In genomic region chr1:198155253-198155652, GRCh38 we compare ENCODE assay signal across 14 cellular contexts. TPM values are rescaled to one million over a fixed set of nuclear protein-coding genes. Genes with fewer than 3 reads are reported as not detected.
DNase-seq lines count a peak whose midpoint lies in the region; ATAC-seq, FAIRE-seq and TF ChIP-seq lines count a peak whose summit lies in the region.
"Had no signal": no experiment of that assay in that cellular context is flagged by ENCODE, and none has a peak within 500 bp of the region (broad histone marks: within the 10 kb centered on the region; RNA-seq: fewer than 3 reads in every experiment).

No MANE protein-coding gene starts in this region.

- H2AK5ac ChIP-seq in IMR-90 (ENCODE audit: low read depth, low read length) = peak overlapping the region; percentile 65

- peaks cover 0 to 18% of the 10 kb centered on the region in 2 experiments; a peak in 2 of 4 replicates for H3K79me1 ChIP-seq in IMR-90 (ENCODE audit: low read depth in 1 of 2, low read length in 2 of 2)

- no peak for TF ChIP-seq CTCF in CD4-positive, alpha-beta T cell (IDR thresholded peaks at IDR 0.05)
- TF ChIP-seq CTCF in IMR-90 (conservative IDR thresholded peaks at IDR 0.05; ENCODE audit: low read depth, low read length) (no peak), astrocyte of the spinal cord (IDR thresholded peaks at IDR 0.05; ENCODE audit: low read depth, low read length) (no peak), pancreas (IDR thresholded peaks at IDR 0.05) (no peak), uterus (IDR thresholded peaks at IDR 0.05) (no peak)

- intact Hi-C loops in CD4-positive, alpha-beta T cell (cut with DNase I, micrococcal nuclease) = loop anchor here (5.0 to 10.0 kb wide), 5 partner anchors 102 to 527 kb away; partner anchors contain the start of genes C1orf53 (in 1 of the 2) and DENND1B (in 1 of the 2)
- intact Hi-C loops in IMR-90 (cut with micrococcal nuclease) = loop anchor here (5.0 kb wide), 3 partner anchors 102 to 238 kb away; partner anchors contain the start of gene LHX9
- intact Hi-C loops in pancreas (cut with DNase I) = no loop called here
- intact Hi-C loops in uterus (cut with DNase I; ENCODE audit: low total_unique reads) = no loop called here

- no peak overlapping the region for H2AK9ac ChIP-seq in IMR-90 (replicated peaks; ENCODE audit: low read depth, low read length, poor library complexity)

- H3K18ac ChIP-seq in IMR-90 (ENCODE audit: low read depth, low read length) = no peak overlapping the region; the same call in 1 of the 2 replicates

- FAIRE-seq in pancreas (lab: Jason Lieb, UNC) = no peak

- dilution Hi-C loops in IMR-90 (cut with HindIII; ENCODE audit: low sequenced_read_pairs, unreplicated experiment) = no loop called here

- no peak overlapping the region for H4K5ac ChIP-seq in IMR-90 (ENCODE audit: low read depth, low read length)

- TF ChIP-seq RAD21 in IMR-90 (IDR thresholded peaks at IDR 0.05; ENCODE audit: low read length) = no peak

- 0 out of 2 replicates have a peak overlapping the region, but pooled peaks have one; percentile 14 for H4K91ac ChIP-seq in IMR-90 (ENCODE audit: insufficient read depth, low read depth, low read length)

- H3K9me1 ChIP-seq in IMR-90 (ENCODE audit: insufficient read depth, low read length) = no peaks in the 10 kb centered on the region

- DNase-seq in CD4-positive, alpha-beta T cell = no peak
- peak; percentile 71 for DNase-seq in IMR-90
- DNase-seq in astrocyte of the spinal cord (ENCODE audit: low read depth, low spot score) = peak; percentile 87
- no peak for DNase-seq in pancreas
- no peak for DNase-seq in uterus
- DNase-seq: anterior cingulate cortex; CD8-positive, alpha-beta memory T cell; NCI-H1417 treated with DMSO at 0.1 percent for 48 hours; occipital lobe had no signal

- H2BK120ac ChIP-seq in IMR-90 (ENCODE audit: low read depth, low read length) = peak overlapping the region; percentile 10; the same call in 1 of the 2 replicates

- no TSS peak for BruUV-seq in IMR-90 (replicated peaks; lab: Mats Ljungman, UMichigan)

- no peak for ATAC-seq in CD4-positive, alpha-beta T cell (ENCODE audit: poor library complexity)
- ATAC-seq in IMR-90 (ENCODE audit: low read depth) (no peak), GM21360 (IDR thresholded peaks at IDR 0.05; ENCODE audit: unreplicated experiment) (no peak), pancreas (no peak), HG03039 (IDR thresholded peaks at IDR 0.05; ENCODE audit: unreplicated experiment) (no peak)
- ATAC-seq: gastroesophageal sphincter, left colon had no signal

- H4K20me1 ChIP-seq in IMR-90 (ENCODE audit: insufficient read depth, low read length) = no peaks in the 10 kb centered on the region

- no peak overlapping the region for H3K56ac ChIP-seq in IMR-90 (ENCODE audit: extremely low read depth, insufficient read depth, low read length)

- no peak overlapping the region for H2BK5ac ChIP-seq in IMR-90 (ENCODE audit: low read depth, low read length, poor library complexity, severe bottlenecking)

- no peak overlapping the region for H3K4me3 ChIP-seq in IMR-90 (ENCODE audit: insufficient read depth, low read depth, low read length)
- H3K4me3 ChIP-seq in astrocyte of the spinal cord (ENCODE audit: low read depth, low read length) = no peak overlapping the region
- no peak overlapping the region for H3K4me3 ChIP-seq in mesodermal cell (ENCODE audit: extremely low read depth, insufficient read depth, low read length, poor library complexity, severe bottlenecking)
- H3K4me3 ChIP-seq in pancreas = no peak overlapping the region
- H3K4me3 ChIP-seq in uterus = no peak overlapping the region
- H3K4me3 ChIP-seq: gastroesophageal sphincter had no signal

- POLR2A ChIA-PET in CD4-positive, alpha-beta T cell (lab: Charles Lee) = interaction anchor here (7.4 kb wide), 1 partner anchor 18 kb away, joined by 160 read pairs; no protein-coding TSS in a partner anchor
- POLR2A ChIA-PET in IMR-90 (lab: Charles Lee; ENCODE audit: unreplicated experiment) = interaction anchor here (0.6 kb wide), 1 partner anchor 313 kb away, joined by 6 read pairs; no protein-coding TSS in a partner anchor

- TF ChIP-seq POLR2A in IMR-90 (IDR thresholded peaks at IDR 0.05; ENCODE audit: low read depth, low read length) (no peak), uterus (IDR thresholded peaks at IDR 0.05) (no peak)

- no peaks in the 10 kb centered on the region for H3K9me3 Mint-ChIP-seq in CD4-positive, alpha-beta T cell

- H2AFZ ChIP-seq in IMR-90 (replicated peaks; ENCODE audit: low read length, poor library complexity) = no peak overlapping the region

- H3K9ac ChIP-seq in IMR-90 (ENCODE audit: low read depth, low read length) = no peak overlapping the region

- no peak overlapping the region for H3K27ac Mint-ChIP-seq in CD4-positive, alpha-beta T cell

- peaks cover 3% of the 10 kb centered on the region; the same call in 1 of the 2 replicates for H3K4me1 ChIP-seq in IMR-90 (ENCODE audit: control insufficient read depth, insufficient read depth, low read length)
- peaks cover 20% of the 10 kb centered on the region for H3K4me1 ChIP-seq in mesodermal cell (ENCODE audit: control insufficient read depth, insufficient read depth, low read length, poor library complexity, severe bottlenecking)
- H3K4me1 ChIP-seq in pancreas = peaks cover 0 to 10% (median 6%) of the 10 kb centered on the region in 3 donors
- H3K4me1 ChIP-seq in uterus = peaks cover 0 to 5% of the 10 kb centered on the region in 2 donors

- H3K14ac ChIP-seq in IMR-90 (replicated peaks; ENCODE audit: low read depth, low read length) = no peak overlapping the region

- H3K4ac ChIP-seq in IMR-90 (ENCODE audit: low read depth, low read length) = peak overlapping the region; percentile 49; the same call in 1 of the 2 replicates

- peaks cover 34% of the 10 kb centered on the region for H3K4me1 Mint-ChIP-seq in CD4-positive, alpha-beta T cell (ENCODE audit: low read depth)

- H3K4me3 Mint-ChIP-seq in CD4-positive, alpha-beta T cell = peak overlapping the region; percentile 51

- H3K36me3 ChIP-seq in IMR-90 (ENCODE audit: control insufficient read depth, insufficient read depth, low read length) (no peaks in the 10 kb centered on the region), mesodermal cell (ENCODE audit: control insufficient read depth, insufficient read depth, low read length) (no peaks in the 10 kb centered on the region), pancreas (no peaks in the 10 kb centered on the region), uterus (peaks cover 0 to 2% of the 10 kb centered on the region in 2 donors)
- H3K36me3 ChIP-seq: gastroesophageal sphincter had no signal

- in situ Hi-C loops in IMR-90 (cut with MboI; ENCODE audit: low sequenced_read_pairs) (no loop called here), astrocyte of the spinal cord (cut with HindIII; ENCODE audit: low sequenced_read_pairs) (no loop called here)

- no peaks in the 10 kb centered on the region for H3K27me3 Mint-ChIP-seq in CD4-positive, alpha-beta T cell

- peak overlapping the region; percentile 70; the same call in 2 of the 3 replicates for H2BK15ac ChIP-seq in IMR-90 (ENCODE audit: low read depth, low read length)

- CTCF ChIA-PET in CD4-positive, alpha-beta T cell (lab: Charles Lee) = interaction anchor here (0.7 to 1.8 kb wide), 11 partner anchors 9 to 325 kb away, joined by 3 to 18 read pairs (median 5); no protein-coding TSS in a partner anchor
- CTCF ChIA-PET in IMR-90 (lab: Yijun Ruan, JAX) = interaction anchor here (0.7 to 1.6 kb wide), 3 partner anchors 11 to 448 kb away, joined by 3 to 4 read pairs (median 3); no protein-coding TSS in a partner anchor

- H3K27ac ChIP-seq in CD4-positive, alpha-beta T cell (ENCODE audit: low read depth, low read length) = no peak overlapping the region
- H3K27ac ChIP-seq in IMR-90 (ENCODE audit: insufficient read depth, low read length) (no peak overlapping the region), mesodermal cell (ENCODE audit: low read depth, low read length, severe bottlenecking) (peak overlapping the region; percentile 3), pancreas (no peak overlapping the region), uterus (no peak overlapping the region)

- no peak overlapping the region for H3K23ac ChIP-seq in IMR-90 (ENCODE audit: low read depth, low read length)

- peaks cover 22% of the 10 kb centered on the region for H3K36me3 Mint-ChIP-seq in CD4-positive, alpha-beta T cell (ENCODE audit: low read depth)

- no peak overlapping the region for H4K8ac ChIP-seq in IMR-90 (ENCODE audit: low read depth in 2 of 2, low read length in 2 of 2)

- no peak overlapping the region for H2BK20ac ChIP-seq in IMR-90 (ENCODE audit: low read depth, low read length)

- H3K9me3 ChIP-seq in CD4-positive, alpha-beta T cell (ENCODE audit: control insufficient read depth, low read length) = no peaks in the 10 kb centered on the region
- H3K9me3 ChIP-seq in IMR-90 (ENCODE audit: control insufficient read depth, insufficient read depth, low read length) (no peaks in the 10 kb centered on the region), mesodermal cell (ENCODE audit: control insufficient read depth, low read length) (no peaks in the 10 kb centered on the region), pancreas (no peaks in the 10 kb centered on the region), uterus (no peaks in the 10 kb centered on the region)
- H3K9me3 ChIP-seq: gastroesophageal sphincter had no signal

- H3K27me3 ChIP-seq in CD4-positive, alpha-beta T cell (ENCODE audit: control insufficient read depth, insufficient read depth, low read length) = no peaks in the 10 kb centered on the region
- H3K27me3 ChIP-seq in IMR-90 (ENCODE audit: control insufficient read depth, insufficient read depth, low read length) = no peaks in the 10 kb centered on the region
- no peaks in the 10 kb centered on the region for H3K27me3 ChIP-seq in pancreas
- no peaks in the 10 kb centered on the region for H3K27me3 ChIP-seq in uterus
- H3K27me3 ChIP-seq: gastroesophageal sphincter had no signal

- H3K4me2 ChIP-seq in IMR-90 (ENCODE audit: low read depth, low read length) = no peak overlapping the region

- no CpG with 5 or more reads among the region's 5 CpGs for WGBS in IMR-90 (ENCODE audit: extremely low coverage in 2 of 2, insufficient read length in 1 of 2), 2 experiments
- 79 to 96% methylated on average over 2 to 3 of the region's 5 CpGs for WGBS in mesodermal cell (ENCODE audit: insufficient coverage in 2 of 2), 2 experiments
- WGBS in pancreas, 2 donors = 70 to 78% methylated on average over 5 of the region's 5 CpGs

TF ChIP-seq in IMR-90, 13 proteins besides CTCF, POLR2A, EP300 and RAD21 (continues in another document):
- no peak for TF ChIP-seq NFE2L2 (IDR thresholded peaks at IDR 0.05; ENCODE audit: low read depth, low read length)
- TF ChIP-seq MAZ (IDR thresholded peaks at IDR 0.05; ENCODE audit: borderline replicate concordance, low read depth, low read length) = no peak
- TF ChIP-seq FOS (IDR thresholded peaks at IDR 0.05; ENCODE audit: low read depth, low read length) = peak; percentile 68

RNA-seq across cellular contexts. Expression of gene NEK7, which starts 1.5 kb away (rescaled TPM):
- 10 to 100 TPM; 11.8 to 13.0 TPM for total RNA-seq in CD4-positive, alpha-beta T cell
- total RNA-seq in IMR-90 (2012; rRNA removed) = 297 and 467 TPM in 2 replicates
- 82.8 and 89.0 TPM in 2 replicates for polyA plus RNA-seq in IMR-90 (2012; rRNA removed)
- polyA plus RNA-seq in IMR-90 (2012; cell fraction: cytosol; rRNA removed) = 23.2 and 34.7 TPM in 2 replicates
- 11.9 and 86.4 TPM in 2 replicates for polyA plus RNA-seq in IMR-90 (2012; cell fraction: nucleus; rRNA removed; ENCODE audit: low replicate concordance)
- polyA plus RNA-seq in mesodermal cell (2013, experiment 1 of 2) = 30.0 TPM
- polyA plus RNA-seq in mesodermal cell (2013, experiment 2 of 2) = 33.9 TPM
- total RNA-seq in pancreas = 10 to 100 TPM; 20.3 to 36.3 (median 23.0) TPM
- polyA plus RNA-seq in pancreas = 10 to 100 TPM in 1 of 2 donors, 1 to 10 TPM in 1; 8.0 to 13.4 TPM
- 100 to 1,000 TPM in 3 of 4 donors, 10 to 100 TPM in 1; 95.7 to 145 (median 132) TPM for total RNA-seq in uterus

Comparison
In these comparisons a context has a peak if more than half of its experiments do, and no peak if none do; other contexts are left out.
1. DNase-seq: peak in IMR-90 (single experiment) and astrocyte of the spinal cord (single experiment); none in CD4-positive, alpha-beta T cell (0 of 10), pancreas (0 of 6) and uterus (0 of 2).
2. intact Hi-C loops: an anchor here in CD4-positive, alpha-beta T cell (5.0 to 10.0 kb wide) and IMR-90 (5.0 kb wide); none called in pancreas and uterus.